ENCODE assay signal across 22 cellular contexts in the genomic region with DNA sequence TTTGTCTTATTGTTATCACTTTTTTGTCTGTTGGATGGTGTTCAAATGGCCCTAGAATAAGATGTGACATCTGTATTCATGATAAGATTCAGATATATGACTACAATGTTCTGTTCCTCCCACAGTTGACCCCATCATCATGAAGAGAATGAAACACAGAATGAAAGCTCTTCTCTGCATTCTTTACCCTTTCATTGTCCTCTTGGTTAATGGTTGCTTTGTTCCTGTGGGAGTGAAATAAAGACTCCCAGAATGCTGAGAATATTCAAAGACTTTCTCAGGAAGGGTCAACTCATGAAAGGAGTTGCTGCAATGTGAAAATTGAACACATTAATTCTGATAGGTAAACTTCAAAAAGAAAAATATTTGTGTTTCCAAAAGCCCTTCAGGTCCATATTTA.
"Had no signal": no experiment of that assay in that cellular context is flagged by ENCODE, and none has a peak within 500 bp of the region (broad histone marks: within the 10 kb centered on the region; RNA-seq: fewer than 3 reads in every experiment).

No MANE protein-coding gene starts in this region.

- DNase-seq: activated CD4-positive, alpha-beta memory T cell treated with anti-CD3 and anti-CD28 coated beads, Interleukin-2, amount 10 ng/mL, durations not matched to agents 7 days and 5 days; activated CD4-positive, alpha-beta T cell treated with anti-CD3 and anti-CD28 coated beads, Interleukin-2, amount 50 U/mL, for 1 hour; activated CD4-positive, CD25-positive, alpha-beta regulatory T cell; activated gamma-delta T cell; activated naive CD4-positive, alpha-beta T cell treated with anti-CD3 and anti-CD28 coated beads for 36 hours; activated naive CD8-positive, alpha-beta T cell treated with anti-CD3 and anti-CD28 coated beads for 36 hours; activated T-cell treated with anti-CD3 and anti-CD28 coated beads for 4 hours; activated T-cell treated with anti-CD3 and anti-CD28 coated beads, Interleukin-2, amount 50 U/mL, for 48 hours; brain microvascular endothelial cell; KG1; NCI-H1048; NCI-H146; NCI-H187 treated with DMSO at 0.1 percent for 48 hours; NCI-H2081 treated with DMSO at 0.1 percent for 48 hours; NCI-H446; NCI-H524; PC-3; SHP77 treated with DMSO at 0.1 percent for 48 hours; T-helper 17 cell; T-helper 9 cell had no signal

- H3K4me3 Mint-ChIP-seq: activated CD4-positive, alpha-beta memory T cell treated with anti-CD3 and anti-CD28 coated beads, Interleukin-2, amount 10 ng/mL, durations not matched to agents 7 days and 5 days; activated naive CD4-positive, alpha-beta T cell treated with anti-CD3 and anti-CD28 coated beads for 36 hours; activated naive CD8-positive, alpha-beta T cell treated with anti-CD3 and anti-CD28 coated beads for 36 hours; activated T-helper 17 cell treated with anti-CD3 and anti-CD28 coated beads, Interleukin-2, amount 50 U/mL, for 72 hours; T-helper 17 cell had no signal

- H3K27me3 ChIP-seq: brain microvascular endothelial cell, cardiac muscle cell had no signal

- H3K4me1 Mint-ChIP-seq: activated CD4-positive, alpha-beta memory T cell treated with anti-CD3 and anti-CD28 coated beads, Interleukin-2, amount 10 ng/mL, durations not matched to agents 7 days and 5 days; activated naive CD8-positive, alpha-beta T cell treated with anti-CD3 and anti-CD28 coated beads for 36 hours; activated T-helper 17 cell treated with anti-CD3 and anti-CD28 coated beads, Interleukin-2, amount 50 U/mL, for 72 hours; T-helper 17 cell had no signal

- H3K27ac Mint-ChIP-seq: activated CD4-positive, alpha-beta memory T cell treated with anti-CD3 and anti-CD28 coated beads, Interleukin-2, amount 10 ng/mL, durations not matched to agents 7 days and 5 days; activated naive CD4-positive, alpha-beta T cell treated with anti-CD3 and anti-CD28 coated beads for 36 hours; activated naive CD8-positive, alpha-beta T cell treated with anti-CD3 and anti-CD28 coated beads for 36 hours; activated T-helper 17 cell treated with anti-CD3 and anti-CD28 coated beads, Interleukin-2, amount 50 U/mL, for 72 hours; T-helper 17 cell had no signal

- H3K36me3 ChIP-seq: brain microvascular endothelial cell, cardiac muscle cell had no signal

- H3K4me3 ChIP-seq: cardiac muscle cell had no signal

- H3K27me3 Mint-ChIP-seq: activated CD4-positive, alpha-beta memory T cell treated with anti-CD3 and anti-CD28 coated beads, Interleukin-2, amount 10 ng/mL, durations not matched to agents 7 days and 5 days; activated naive CD8-positive, alpha-beta T cell treated with anti-CD3 and anti-CD28 coated beads for 36 hours; activated T-helper 17 cell treated with anti-CD3 and anti-CD28 coated beads, Interleukin-2, amount 50 U/mL, for 72 hours; T-helper 17 cell had no signal

- H3K36me3 Mint-ChIP-seq: activated naive CD8-positive, alpha-beta T cell treated with anti-CD3 and anti-CD28 coated beads for 36 hours had no signal

- ATAC-seq: activated T-helper 17 cell treated with anti-CD3 and anti-CD28 coated beads, Interleukin-2, amount 50 U/mL, for 72 hours; PC-3; T-helper 17 cell had no signal

- H3K27ac ChIP-seq: brain microvascular endothelial cell, cardiac muscle cell had no signal

- H3K9me3 Mint-ChIP-seq: activated CD4-positive, alpha-beta memory T cell treated with anti-CD3 and anti-CD28 coated beads, Interleukin-2, amount 10 ng/mL, durations not matched to agents 7 days and 5 days; activated naive CD4-positive, alpha-beta T cell treated with anti-CD3 and anti-CD28 coated beads for 36 hours; activated naive CD8-positive, alpha-beta T cell treated with anti-CD3 and anti-CD28 coated beads for 36 hours had no signal
